Comparison of ENCODE assay signal across 18 cellular contexts in genomic region chr1:167360120-167360519, GRCh38.
DNase-seq lines count a peak whose midpoint lies in the region; FAIRE-seq and TF ChIP-seq lines count a peak whose summit lies in the region.
"Had no signal": no experiment of that assay in that cellular context is flagged by ENCODE, and none has a peak within 500 bp of the region (broad histone marks: within the 10 kb centered on the region; RNA-seq: fewer than 3 reads in every experiment).

No MANE protein-coding gene starts in this region.

- H3K27me3 ChIP-seq in BJ (ENCODE audit: control insufficient read depth, insufficient read depth, low read length) = no peaks in the 10 kb centered on the region
- no peaks in the 10 kb centered on the region for H3K27me3 ChIP-seq in Karpas-422 (ENCODE audit: low read length)
- H3K27me3 ChIP-seq in astrocyte (ENCODE audit: insufficient read depth, low read length) = no peaks in the 10 kb centered on the region
- H3K27me3 ChIP-seq in mesenchymal stem cell (ENCODE audit: control insufficient read depth in 1 of 2, insufficient read depth in 1 of 2, low read length in 2 of 2) = no peaks in the 10 kb centered on the region
- H3K27me3 ChIP-seq: BLaER1, Peyer's patch had no signal

- H3K27ac Mint-ChIP-seq in astrocyte (ENCODE audit: unreplicated experiment) = no peak overlapping the region

- H3K36me3 ChIP-seq in BJ (ENCODE audit: control insufficient read depth, insufficient read depth, low read length) = no peaks in the 10 kb centered on the region
- no peaks in the 10 kb centered on the region for H3K36me3 ChIP-seq in Karpas-422 (ENCODE audit: insufficient read depth, low read length)
- no peaks in the 10 kb centered on the region for H3K36me3 ChIP-seq in astrocyte (ENCODE audit: insufficient read depth, low read length)
- H3K36me3 ChIP-seq in mesenchymal stem cell (ENCODE audit: control insufficient read depth in 1 of 2, insufficient read depth in 2 of 2, low read depth in 1 of 2, low read length in 2 of 2) = peaks cover 0 to under 1% of the 10 kb centered on the region in 2 experiments
- H3K36me3 ChIP-seq: Peyer's patch had no signal

- 0 out of 2 replicates have a peak, but pooled peaks cover 3% of the 10 kb centered on the region for H3K9me3 ChIP-seq in Karpas-422 (ENCODE audit: low read length)
- H3K9me3 ChIP-seq in astrocyte (ENCODE audit: insufficient read depth, low read depth, low read length) = no peaks in the 10 kb centered on the region
- no peaks in the 10 kb centered on the region for H3K9me3 ChIP-seq in mesenchymal stem cell (ENCODE audit: control insufficient read depth, low read length)
- H3K9me3 ChIP-seq: Peyer's patch had no signal

- no peak overlapping the region for H2BK12ac ChIP-seq in mesenchymal stem cell (ENCODE audit: low read length in 2 of 2)

- WGBS in mesenchymal stem cell = 75% methylated on average over 4 of the region's 4 CpGs

- H3K9me2 ChIP-seq in Karpas-422 (replicated peaks; ENCODE audit: insufficient read depth, low read length) = no peaks in the 10 kb centered on the region
- H3K9me2 ChIP-seq: SK-N-SH had no signal

- H3K4me1 Mint-ChIP-seq in astrocyte (ENCODE audit: low read depth, unreplicated experiment) = no peaks in the 10 kb centered on the region

- peaks cover 90% of the 10 kb centered on the region for H3K79me2 ChIP-seq in Karpas-422 (ENCODE audit: low read length)
- H3K79me2 ChIP-seq in astrocyte (ENCODE audit: insufficient read depth, low read length) = peaks cover 29% of the 10 kb centered on the region

- H3K27ac ChIP-seq in Karpas-422 (ENCODE audit: low read length) = peak overlapping the region; percentile 25; the same call in 1 of the 2 replicates
- no peak overlapping the region for H3K27ac ChIP-seq in astrocyte (ENCODE audit: low read depth, low read length)
- no peak overlapping the region for H3K27ac ChIP-seq in mesenchymal stem cell (ENCODE audit: low read length, poor library complexity, severe bottlenecking)
- H3K27ac ChIP-seq: BLaER1, Peyer's patch had no signal

- DNase-seq in BJ (ENCODE audit: low read depth) = peak; percentile 30
- no peak for DNase-seq in Karpas-422
- DNase-seq in astrocyte (ENCODE audit: low read depth) = peak; percentile 25
- DNase-seq in mesenchymal stem cell = peak; percentile 52
- DNase-seq in NCI-H1105 treated with DMSO at 0.1 percent for 48 hours (lab: John Stamatoyannopoulos, UW) = no peak
- DNase-seq in HPDE6-E6E7 (ENCODE audit: extremely low spot score) = no peak
- no peak for DNase-seq in DMS153 (lab: John Stamatoyannopoulos, UW)
- DNase-seq: ACHN, DMS 273 treated with DMSO at 0.1 percent for 48 hours, HCEC 1CT, NCI-H1092 treated with DMSO at 0.1 percent for 48 hours, NCI-H187, NCI-H446, NCI-H748 treated with DMSO at 0.1 percent for 48 hours, Peyer's patch, Right ventricle myocardium superior, SK-N-SH had no signal

- H2BK15ac ChIP-seq in mesenchymal stem cell (ENCODE audit: low read depth, poor library complexity, severe bottlenecking) = no peak overlapping the region

- H3K14ac ChIP-seq in mesenchymal stem cell (ENCODE audit: low read length in 2 of 2) = no peak overlapping the region

- H3K4me2 ChIP-seq in Karpas-422 (ENCODE audit: low read depth, low read length, poor library complexity, severe bottlenecking) (peak overlapping the region; percentile 8), astrocyte (ENCODE audit: low read length) (no peak overlapping the region), mesenchymal stem cell (ENCODE audit: low read length, poor library complexity, severe bottlenecking) (no peak overlapping the region)
- H3K4me2 ChIP-seq: BLaER1, SK-N-SH had no signal

- H2AFZ ChIP-seq in Karpas-422 (ENCODE audit: low read length) = no peak overlapping the region
- no peak overlapping the region for H2AFZ ChIP-seq in astrocyte (ENCODE audit: low read depth, low read length)
- no peak overlapping the region for H2AFZ ChIP-seq in mesenchymal stem cell (ENCODE audit: low read depth, low read length)

- POLR2A ChIA-PET in BJ (lab: Charles Lee) = no interaction called here

- H3K9ac ChIP-seq in Karpas-422 (ENCODE audit: low read length) = no peak overlapping the region
- no peak overlapping the region for H3K9ac ChIP-seq in astrocyte (ENCODE audit: low read length)
- no peak overlapping the region for H3K9ac ChIP-seq in mesenchymal stem cell (ENCODE audit: low read length)
- H3K9ac ChIP-seq: BLaER1, SK-N-SH had no signal

- H2BK120ac ChIP-seq in mesenchymal stem cell (ENCODE audit: low read depth, low read length) = no peak overlapping the region

- no peak overlapping the region for H3K4me3 Mint-ChIP-seq in astrocyte (ENCODE audit: unreplicated experiment)

- H3K4ac ChIP-seq in mesenchymal stem cell (ENCODE audit: low read depth in 1 of 2, low read length in 2 of 2) = no peak overlapping the region

- H4K20me1 ChIP-seq in Karpas-422 (ENCODE audit: insufficient read depth, low read depth, low read length) (no peaks in the 10 kb centered on the region), astrocyte (ENCODE audit: insufficient read depth, low read length) (peaks cover 25% of the 10 kb centered on the region)

- CTCF ChIA-PET in BJ (lab: Yijun Ruan, JAX) = no interaction called here

- peaks cover 23% of the 10 kb centered on the region for H3K79me1 ChIP-seq in mesenchymal stem cell (replicated peaks; ENCODE audit: low read length, poor library complexity, severe bottlenecking)

- no peak overlapping the region for H3K18ac ChIP-seq in mesenchymal stem cell (ENCODE audit: low read depth in 1 of 2, low read length in 2 of 2)

- no peak overlapping the region for H4K91ac ChIP-seq in mesenchymal stem cell (ENCODE audit: low read length)

- H3K4me1 ChIP-seq in Karpas-422 (ENCODE audit: low read length) (peaks cover 63% of the 10 kb centered on the region), astrocyte (ENCODE audit: insufficient read depth, low read length) (no peaks in the 10 kb centered on the region), mesenchymal stem cell (ENCODE audit: control insufficient read depth, insufficient read depth, low read depth, low read length) (peaks cover 1% of the 10 kb centered on the region)
- H3K4me1 ChIP-seq: BLaER1, Peyer's patch had no signal

- no peak overlapping the region for H3K4me3 ChIP-seq in BJ (ENCODE audit: low read depth, low read length)
- H3K4me3 ChIP-seq in Karpas-422 (ENCODE audit: low read length) = no peak overlapping the region
- no peak overlapping the region for H3K4me3 ChIP-seq in astrocyte (ENCODE audit: insufficient read depth, low read depth, low read length)
- H3K4me3 ChIP-seq in mesenchymal stem cell (ENCODE audit: insufficient read depth in 1 of 2, low read depth in 1 of 2, low read length in 2 of 2) = no peak overlapping the region
- H3K4me3 ChIP-seq: BLaER1, Peyer's patch had no signal

- H2AK5ac ChIP-seq in mesenchymal stem cell (ENCODE audit: low read length, severe bottlenecking) = no peak overlapping the region

- peaks cover 5% of the 10 kb centered on the region for H3K36me3 Mint-ChIP-seq in astrocyte (ENCODE audit: low read depth, unreplicated experiment)

- H3K9me3 Mint-ChIP-seq in astrocyte (ENCODE audit: unreplicated experiment) = no peaks in the 10 kb centered on the region

- no peak overlapping the region for H3K23ac ChIP-seq in mesenchymal stem cell (ENCODE audit: low read length in 2 of 2)

- no peak overlapping the region for H4K8ac ChIP-seq in mesenchymal stem cell (ENCODE audit: low read length)

- FAIRE-seq in astrocyte (lab: Jason Lieb, UNC) = no peak

- no peak for TF ChIP-seq CTCF in BJ (IDR thresholded peaks at IDR 0.05; ENCODE audit: insufficient read depth, low read depth, low read length)
- TF ChIP-seq CTCF in astrocyte (IDR thresholded peaks at IDR 0.05; ENCODE audit: insufficient read depth, low read depth, low read length) = no peak

- H3K27me3 Mint-ChIP-seq in astrocyte (ENCODE audit: low read depth, unreplicated experiment) = no peaks in the 10 kb centered on the region

- no peak overlapping the region for H2BK5ac ChIP-seq in mesenchymal stem cell (ENCODE audit: low read depth, low read length, poor library complexity, severe bottlenecking)

Comparison
In these comparisons a context has a peak if more than half of its experiments do, and no peak if none do; other contexts are left out.
1. DNase-seq: peak in BJ (single experiment), astrocyte (single experiment) and mesenchymal stem cell (single experiment); none in Karpas-422 (single experiment), NCI-H1105 treated with DMSO at 0.1 percent for 48 hours (single experiment), HPDE6-E6E7 (single experiment) and DMS153 (single experiment).